ENCODE assay signal across 16 cellular contexts in genomic region chrX:69151898-69152297, GRCh38.
"Had no signal": no experiment of that assay in that cellular context is flagged by ENCODE, and none has a peak within 500 bp of the region (broad histone marks: within the 10 kb centered on the region; RNA-seq: fewer than 3 reads in every experiment).

No MANE protein-coding gene starts in this region.

- H3K4me1 ChIP-seq: adrenal gland had no signal

- H3K9me3 ChIP-seq: adrenal gland had no signal

- H3K4me3 ChIP-seq: adrenal gland had no signal

- H3K36me3 ChIP-seq: adrenal gland had no signal

- ATAC-seq: activated T-helper 17 cell treated with anti-CD3 and anti-CD28 coated beads, Interleukin-2, amount 50 U/mL, for 72 hours; T-cell had no signal

- DNase-seq: activated B cell treated with CpG ODN at 0.5 μM for 24 hours; activated CD4-positive, alpha-beta memory T cell treated with anti-CD3 and anti-CD28 coated beads for 36 hours; activated CD4-positive, alpha-beta T cell treated with anti-CD3 and anti-CD28 coated beads for 1 hour; activated CD4-positive, alpha-beta T cell treated with anti-CD3 and anti-CD28 coated beads, Interleukin-2, amount 10 ng/mL, durations not matched to agents 24 days and 14 days; activated gamma-delta T cell treated with Interleukin-2 at 50 U/mL for 16 hours; activated naive CD4-positive, alpha-beta T cell treated with anti-CD3 and anti-CD28 coated beads, Interleukin-2, amount 10 ng/mL, durations not matched to agents 7 days and 5 days; activated naive CD8-positive, alpha-beta T cell treated with anti-CD3 and anti-CD28 coated beads for 36 hours; activated T-cell treated with anti-CD3 and anti-CD28 coated beads for 4 hours; NCI-H526 treated with DMSO at 0.1 percent for 48 hours; NK-92 treated with Interleukin-12 subunit alpha and Interleukin-12 subunit beta, amount 100 ng/mL, for 24 hours; SIG-M5; T-cell; T-helper 2 cell; T1000 had no signal
